Comparison of ENCODE assay signal across 22 cellular contexts in genomic region chr1:56433056-56433577, GRCh38.
DNase-seq lines count a peak whose midpoint lies in the region; ATAC-seq, FAIRE-seq and TF ChIP-seq lines count a peak whose summit lies in the region.
"Had no signal": no experiment of that assay in that cellular context is flagged by ENCODE, and none has a peak within 500 bp of the region (broad histone marks: within the 10 kb centered on the region; RNA-seq: fewer than 3 reads in every experiment).

No MANE protein-coding gene starts in this region.

- peak overlapping the region; percentile 64 for H4K8ac ChIP-seq in trophoblast cell (ENCODE audit: low read depth, low read length)

- H3K14ac ChIP-seq in trophoblast cell (ENCODE audit: low read length), result peak overlapping the region; percentile 85

- TF ChIP-seq POLR2A in GM12891 (IDR thresholded peaks at IDR 0.05; ENCODE audit: low read depth, low read length), result no peak

- H3K18ac ChIP-seq in trophoblast cell (ENCODE audit: low read length), result peak overlapping the region; percentile 79

- H3K79me1 ChIP-seq in trophoblast cell (ENCODE audit: low read length), result peaks cover 23% of the 10 kb centered on the region

- H3K27ac ChIP-seq in OCI-LY7 (ENCODE audit: low read depth, low read length, poor library complexity, severe bottlenecking) (peak overlapping the region; percentile 45), kidney (ENCODE audit: low read depth in 2 of 2, low read length in 2 of 2) (peak overlapping the region; percentile 12 to 34), trophoblast cell (ENCODE audit: low read depth, low read length) (peak overlapping the region; percentile 29), pancreas (no peak overlapping the region)
- H3K27ac ChIP-seq: cardiac muscle cell, lower lobe of right lung, ovary, thoracic aorta, VCaP had no signal

- H3K4me3 ChIP-seq in OCI-LY7 (ENCODE audit: low read depth, low read length, poor library complexity, severe bottlenecking), result no peak overlapping the region
- no peak overlapping the region for H3K4me3 ChIP-seq in kidney (ENCODE audit: low read length in 2 of 2)
- H3K4me3 ChIP-seq in trophoblast cell (ENCODE audit: low read depth, low read length), result no peak overlapping the region
- H3K4me3 ChIP-seq in pancreas, result no peak overlapping the region
- H3K4me3 ChIP-seq: cardiac muscle cell, lower lobe of right lung, ovary, thoracic aorta had no signal

- TF ChIP-seq CTCF in OCI-LY7 (conservative IDR thresholded peaks at IDR 0.05; ENCODE audit: low read length) (0 out of 2 replicates have a peak, but pooled peaks have one; percentile 3), kidney (IDR thresholded peaks at IDR 0.05; ENCODE audit: borderline replicate concordance, extremely low read depth, insufficient read depth) (no peak), pancreas (IDR thresholded peaks at IDR 0.05) (no peak)

- H3K79me2 ChIP-seq in OCI-LY7 (ENCODE audit: insufficient read depth, low read depth, low read length) (no peaks in the 10 kb centered on the region), trophoblast cell (ENCODE audit: control insufficient read depth, insufficient read depth, low read length, poor library complexity) (peaks cover 1% of the 10 kb centered on the region)

- H3K23ac ChIP-seq in trophoblast cell (ENCODE audit: low read length), result no peak overlapping the region

- POLR2A ChIA-PET in OCI-LY7 (lab: Charles Lee), result interaction anchor here (2.9 kb wide), 1 partner anchor 8 kb away, joined by 8 read pairs; no protein-coding TSS in a partner anchor

- H4K12ac ChIP-seq in trophoblast cell (ENCODE audit: low read depth, low read length), result no peak overlapping the region

- H4K20me1 ChIP-seq in OCI-LY7 (ENCODE audit: insufficient read depth, low read length), result no peaks in the 10 kb centered on the region

- no CpG with 5 or more reads among the region's 4 CpGs for WGBS in trophoblast cell (ENCODE audit: extremely low coverage, insufficient coverage, insufficient read length)
- WGBS in pancreas, 2 donors, result 95 to 99% methylated on average over 4 of the region's 4 CpGs

- peak overlapping the region; percentile 20 for H3K4ac ChIP-seq in trophoblast cell (ENCODE audit: low read depth, low read length)

- no peak for ATAC-seq in pancreas
- ATAC-seq: lower lobe of right lung, sciatic nerve had no signal

- H2BK5ac ChIP-seq in trophoblast cell (ENCODE audit: low read depth, low read length, poor library complexity), result peak overlapping the region; percentile 51

- FAIRE-seq in GM12891 (lab: Jason Lieb, UNC) (no peak), kidney (lab: Jason Lieb, UNC) (no peak), pancreas (lab: Jason Lieb, UNC) (no peak)
- FAIRE-seq: endothelial cell of umbilical vein had no signal

- H2AK5ac ChIP-seq in trophoblast cell (ENCODE audit: low read length), result peak overlapping the region; percentile 42

- H3K4me1 ChIP-seq in OCI-LY7 (ENCODE audit: insufficient read depth, low read length, poor library complexity, severe bottlenecking) (peaks cover 41% of the 10 kb centered on the region), kidney (ENCODE audit: control insufficient read depth in 1 of 2, insufficient read depth in 1 of 2, low read depth in 1 of 2, low read length in 2 of 2) (peaks cover 7 to 17% of the 10 kb centered on the region in 2 donors), trophoblast cell (ENCODE audit: control insufficient read depth in 1 of 2, insufficient read depth in 2 of 2, low read length in 2 of 2) (peaks cover 26 to 47% of the 10 kb centered on the region in 2 experiments), pancreas (no peaks in the 10 kb centered on the region)

- CTCF ChIA-PET in OCI-LY7 (lab: Charles Lee; ENCODE audit: unreplicated experiment), result interaction anchor here (2.0 kb wide), 1 partner anchor 144 kb away, joined by 7 read pairs; no protein-coding TSS in a partner anchor

- peak overlapping the region; percentile 85 for H4K91ac ChIP-seq in trophoblast cell (ENCODE audit: low read depth, low read length)

- H2BK120ac ChIP-seq in trophoblast cell (ENCODE audit: insufficient read depth, low read length, poor library complexity), result peak overlapping the region; percentile 83

- intact Hi-C loops in OCI-LY7 (cut with micrococcal nuclease; ENCODE audit: unreplicated experiment), result loop anchor here (1.0 kb wide), 2 partner anchors 92 to 144 kb away; no protein-coding TSS in a partner anchor
- intact Hi-C loops in kidney (cut with DNase I), result no loop called here
- intact Hi-C loops in pancreas (cut with DNase I), result no loop called here

- DNase-seq in GM12891 (ENCODE audit: insufficient read length, low spot score) (no peak), OCI-LY7 (ENCODE audit: low spot score) (peak; percentile 72), kidney (no peak), trophoblast cell (no peak), pancreas (no peak), SIG-M5 (lab: John Stamatoyannopoulos, UW) (no peak), NCI-H345 treated with DMSO at 0.1 percent for 48 hours (lab: John Stamatoyannopoulos, UW; ENCODE audit: unreplicated experiment) (no peak), CD1c-positive myeloid dendritic cell (ENCODE audit: extremely low spot score) (no peak)
- DNase-seq: activated CD4-positive, alpha-beta memory T cell treated with anti-CD3 and anti-CD28 coated beads for 36 hours; activated gamma-delta T cell treated with Interleukin-2 at 50 U/mL for 16 hours; amniotic stem cell; CD4-positive, CD25-positive, alpha-beta regulatory T cell; dermis blood vessel endothelial cell; lower lobe of right lung; NCI-H1436 treated with DMSO at 0.1 percent for 48 hours; NCI-H526; ovary had no signal

- no peaks in the 10 kb centered on the region for H3K9me3 ChIP-seq in OCI-LY7 (ENCODE audit: low read length)
- no peaks in the 10 kb centered on the region for H3K9me3 ChIP-seq in kidney (ENCODE audit: control insufficient read depth in 1 of 2, low read length in 2 of 2)
- no peaks in the 10 kb centered on the region for H3K9me3 ChIP-seq in trophoblast cell (ENCODE audit: insufficient read depth, low read depth, low read length)
- H3K9me3 ChIP-seq in pancreas, result no peaks in the 10 kb centered on the region
- H3K9me3 ChIP-seq: lower lobe of right lung, ovary, thoracic aorta had no signal

- H3K4me2 ChIP-seq in OCI-LY7 (ENCODE audit: low read length), result peak overlapping the region; percentile 44
- no peak overlapping the region for H3K4me2 ChIP-seq in trophoblast cell (ENCODE audit: low read length)

- H3K9ac ChIP-seq in kidney (ENCODE audit: low read length in 2 of 2), result no peak overlapping the region
- H3K9ac ChIP-seq in trophoblast cell (ENCODE audit: low read length), result no peak overlapping the region

- no peaks in the 10 kb centered on the region for H3K27me3 ChIP-seq in trophoblast cell (ENCODE audit: insufficient read depth, low read length)
- no peaks in the 10 kb centered on the region for H3K27me3 ChIP-seq in pancreas
- H3K27me3 ChIP-seq: cardiac muscle cell, ovary had no signal

- H2BK12ac ChIP-seq in trophoblast cell (ENCODE audit: low read length), result peak overlapping the region; percentile 88

- H2AFZ ChIP-seq in OCI-LY7 (ENCODE audit: low read length) (peak overlapping the region; percentile 56; the same call in 1 of the 2 replicates), trophoblast cell (ENCODE audit: insufficient read depth, low read length, poor library complexity) (no peak overlapping the region)

- H3K9me2 ChIP-seq in OCI-LY7 (ENCODE audit: insufficient read depth, low read length), result no peaks in the 10 kb centered on the region

- H3K36me3 ChIP-seq in OCI-LY7 (ENCODE audit: insufficient read depth, low read length) (no peaks in the 10 kb centered on the region), kidney (ENCODE audit: control insufficient read depth in 1 of 2, insufficient read depth in 2 of 2, low read length in 2 of 2) (no peaks in the 10 kb centered on the region), trophoblast cell (ENCODE audit: control insufficient read depth in 1 of 2, insufficient read depth in 2 of 2, low read length in 2 of 2) (no peaks in the 10 kb centered on the region), pancreas (no peaks in the 10 kb centered on the region)
- H3K36me3 ChIP-seq: cardiac muscle cell, lower lobe of right lung, ovary, thoracic aorta had no signal

- BruUV-seq in OCI-LY7 (replicated peaks; lab: Mats Ljungman, UMichigan), result no TSS peak

TF ChIP-seq in GM12891, 5 proteins besides CTCF, POLR2A, EP300 and RAD21:
- TF ChIP-seq SPI1 (IDR thresholded peaks at IDR 0.05; ENCODE audit: low read depth, low read length), result peak; percentile 15; the same call in 1 of the 2 replicates
- TF ChIP-seq PAX5 (IDR thresholded peaks at IDR 0.05; ENCODE audit: insufficient read depth, low read length, severe bottlenecking), result no peak
TF ChIP-seq in GM12891: peak in this region for 1.

Comparison
In these comparisons a context has a peak if more than half of its experiments do, and no peak if none do; other contexts are left out.
1. H3K27ac ChIP-seq: peak in OCI-LY7 (single experiment), kidney (2 of 2) and trophoblast cell (single experiment); none in pancreas (0 of 4).